Comparison of ENCODE assay signal across 21 cellular contexts in genomic region chr12:38324896-38325295, GRCh38. TPM values are rescaled to one million over a fixed set of nuclear protein-coding genes. Genes with fewer than 3 reads are reported as not detected.
DNase-seq lines count a peak whose midpoint lies in the region; ATAC-seq, FAIRE-seq and TF ChIP-seq lines count a peak whose summit lies in the region.
"Had no signal": no experiment of that assay in that cellular context is flagged by ENCODE, and none has a peak within 500 bp of the region (broad histone marks: within the 10 kb centered on the region; RNA-seq: fewer than 3 reads in every experiment).

No MANE protein-coding gene starts in this region.

- no peak overlapping the region for H3K4me2 ChIP-seq in trophoblast cell (ENCODE audit: low read length)
- H3K4me2 ChIP-seq: A549; BLaER1 treated with 17β-estradiol and CSF1 and Interleukin-3, amounts not matched to agents 10 nM and 100 nM had no signal

- H3K9me3 ChIP-seq in trophoblast cell (ENCODE audit: insufficient read depth, low read depth, low read length): no peaks in the 10 kb centered on the region
- no peaks in the 10 kb centered on the region for H3K9me3 ChIP-seq in small intestine (ENCODE audit: control insufficient read depth, low read depth)
- H3K9me3 ChIP-seq: A549; BLaER1 treated with 17β-estradiol and CSF1 and Interleukin-3, amounts not matched to agents 10 nM and 100 nM; Caco-2 had no signal

- no peak overlapping the region for H4K91ac ChIP-seq in trophoblast cell (ENCODE audit: low read depth, low read length)

- H3K4me1 ChIP-seq in trophoblast cell (ENCODE audit: control insufficient read depth in 1 of 2, insufficient read depth in 2 of 2, low read length in 2 of 2) (no peaks in the 10 kb centered on the region), small intestine (ENCODE audit: control insufficient read depth in 2 of 2, insufficient read depth in 1 of 2, low read depth in 1 of 2, low read length in 1 of 2) (no peaks in the 10 kb centered on the region)
- H3K4me1 ChIP-seq: A549 had no signal

- FAIRE-seq in frontal cortex (lab: Jason Lieb, UNC) (peak; percentile 28), small intestine (lab: Jason Lieb, UNC) (no peak)
- FAIRE-seq: D721Med, GM12891, GM19239 had no signal

- H4K12ac ChIP-seq in trophoblast cell (ENCODE audit: low read depth, low read length): no peak overlapping the region

- H3K14ac ChIP-seq in trophoblast cell (ENCODE audit: low read length): no peak overlapping the region

- H2AK5ac ChIP-seq in trophoblast cell (ENCODE audit: low read length): no peak overlapping the region

- H2AFZ ChIP-seq in trophoblast cell (ENCODE audit: insufficient read depth, low read length, poor library complexity): no peak overlapping the region

- no peak overlapping the region for H2BK12ac ChIP-seq in trophoblast cell (ENCODE audit: low read length)

- H3K18ac ChIP-seq in trophoblast cell (ENCODE audit: low read length): no peak overlapping the region

- WGBS in trophoblast cell (ENCODE audit: extremely low coverage, insufficient coverage, insufficient read length): no CpG with 5 or more reads among the region's 3 CpGs
- WGBS in small intestine, 3 donors: 81 to 85% (median 82%) methylated on average over 3 of the region's 3 CpGs

- H3K4me3 ChIP-seq in trophoblast cell (ENCODE audit: low read depth, low read length): no peak overlapping the region
- H3K4me3 ChIP-seq in small intestine (ENCODE audit: low read depth in 1 of 2, low read length in 2 of 2): no peak overlapping the region
- H3K4me3 ChIP-seq: A549; BLaER1 treated with 17β-estradiol and CSF1 and Interleukin-3, amounts not matched to agents 10 nM and 100 nM had no signal

- H2BK120ac ChIP-seq in trophoblast cell (ENCODE audit: insufficient read depth, low read length, poor library complexity): no peak overlapping the region

- H3K36me3 ChIP-seq in trophoblast cell (ENCODE audit: control insufficient read depth in 1 of 2, insufficient read depth in 2 of 2, low read length in 2 of 2) (peaks cover 0 to 1% of the 10 kb centered on the region in 2 experiments), small intestine (ENCODE audit: control insufficient read depth in 2 of 2, insufficient read depth in 2 of 2, low read length in 2 of 2) (no peaks in the 10 kb centered on the region)
- H3K36me3 ChIP-seq: BLaER1 treated with 17β-estradiol and CSF1 and Interleukin-3, amounts not matched to agents 10 nM and 100 nM had no signal

- no peak overlapping the region for H4K8ac ChIP-seq in trophoblast cell (ENCODE audit: low read depth, low read length)

- no peak overlapping the region for H3K9ac ChIP-seq in trophoblast cell (ENCODE audit: low read length)
- H3K9ac ChIP-seq: BLaER1 treated with 17β-estradiol and CSF1 and Interleukin-3, amounts not matched to agents 10 nM and 100 nM had no signal

- no peaks in the 10 kb centered on the region for H3K27me3 ChIP-seq in trophoblast cell (ENCODE audit: insufficient read depth, low read length)
- H3K27me3 ChIP-seq in small intestine (ENCODE audit: control insufficient read depth in 2 of 2, insufficient read depth in 2 of 2, low read length in 2 of 2): no peaks in the 10 kb centered on the region
- H3K27me3 ChIP-seq: BLaER1 treated with 17β-estradiol and CSF1 and Interleukin-3, amounts not matched to agents 10 nM and 100 nM had no signal

- H2BK5ac ChIP-seq in trophoblast cell (ENCODE audit: low read depth, low read length, poor library complexity): no peak overlapping the region

- no peak overlapping the region for H3K4ac ChIP-seq in trophoblast cell (ENCODE audit: low read depth, low read length)

- DNase-seq in NCI-H226: peak; percentile 66
- DNase-seq in frontal cortex (ENCODE audit: low spot score in 2 of 2): no peak
- DNase-seq in trophoblast cell: peak; percentile 1 to 87
- DNase-seq in small intestine: no peak
- DNase-seq in activated naive CD4-positive, alpha-beta T cell treated with anti-CD3 and anti-CD28 coated beads, Interleukin-2, amount 50 U/mL, for 16 hours: no peak
- DNase-seq: AML-193; Calu3; CD4-positive, alpha-beta T cell; CD8-positive, alpha-beta T cell; DMS79 treated with DMSO at 0.1 percent for 48 hours; GF-D8 had no signal

- H3K23ac ChIP-seq in trophoblast cell (ENCODE audit: low read length): no peak overlapping the region

- H3K79me1 ChIP-seq in trophoblast cell (ENCODE audit: low read length): no peaks in the 10 kb centered on the region

- ATAC-seq in SK-N-SH treated with all-trans-retinoic acid at 6 μM for 48 hours (no peak), GM19328 (IDR thresholded peaks at IDR 0.05; ENCODE audit: unreplicated experiment) (no peak)
- ATAC-seq: A549; CD8-positive, alpha-beta T cell had no signal

- H3K79me2 ChIP-seq in trophoblast cell (ENCODE audit: control insufficient read depth, insufficient read depth, low read length, poor library complexity): no peaks in the 10 kb centered on the region

- no peak overlapping the region for H3K27ac ChIP-seq in trophoblast cell (ENCODE audit: low read depth, low read length)
- H3K27ac ChIP-seq in small intestine (ENCODE audit: low read depth in 1 of 2, low read length in 1 of 2): no peak overlapping the region
- H3K27ac ChIP-seq: 22Rv1; A549; BLaER1 treated with 17β-estradiol and CSF1 and Interleukin-3, amounts not matched to agents 10 nM and 100 nM; C4-2B had no signal

TF ChIP-seq in SK-N-SH treated with all-trans-retinoic acid at 6 μM for 48 hours, 23 proteins besides CTCF, POLR2A, EP300 and RAD21:
- TF ChIP-seq POU6F1 (CRISPR knock-in tag; IDR thresholded peaks at IDR 0.05; ENCODE audit: borderline replicate concordance, low read depth): no peak
- peak; percentile 90 for TF ChIP-seq ESRRG (CRISPR knock-in tag; IDR thresholded peaks at IDR 0.05)
- peak; percentile 95 for TF ChIP-seq ISL1 (CRISPR knock-in tag; IDR thresholded peaks at IDR 0.05)
- 0 out of 2 replicates have a peak, but pooled peaks have one; percentile 39 for TF ChIP-seq GLIS3 (CRISPR knock-in tag; IDR thresholded peaks at IDR 0.05)
- TF ChIP-seq RARB (CRISPR knock-in tag; IDR thresholded peaks at IDR 0.05): no peak
- TF ChIP-seq BACH2 (CRISPR knock-in tag; IDR thresholded peaks at IDR 0.05; ENCODE audit: borderline replicate concordance): no peak

RNA-seq across cellular contexts. Expression of gene ALG10B, which starts 8.3 kb away (rescaled TPM):
- 11.8 TPM for total RNA-seq in frontal cortex
- 2.3 TPM in 2 replicates for polyA plus RNA-seq in trophoblast cell (2013)
- 1 to 10 TPM in 1 of 3 donors, under 1 TPM in 2; 0.22 to 1.9 (median 0.54) TPM for polyA plus RNA-seq in small intestine

Comparison
In these comparisons a context has a peak if more than half of its experiments do, and no peak if none do; other contexts are left out.
1. DNase-seq: peak in NCI-H226 (single experiment) and trophoblast cell (2 of 2); none in frontal cortex (0 of 2), small intestine (single experiment) and activated naive CD4-positive, alpha-beta T cell treated with anti-CD3 and anti-CD28 coated beads, Interleukin-2, amount 50 U/mL, for 16 hours (single experiment).